27 cellular contexts compared by ENCODE assay signal in the genomic region with DNA sequence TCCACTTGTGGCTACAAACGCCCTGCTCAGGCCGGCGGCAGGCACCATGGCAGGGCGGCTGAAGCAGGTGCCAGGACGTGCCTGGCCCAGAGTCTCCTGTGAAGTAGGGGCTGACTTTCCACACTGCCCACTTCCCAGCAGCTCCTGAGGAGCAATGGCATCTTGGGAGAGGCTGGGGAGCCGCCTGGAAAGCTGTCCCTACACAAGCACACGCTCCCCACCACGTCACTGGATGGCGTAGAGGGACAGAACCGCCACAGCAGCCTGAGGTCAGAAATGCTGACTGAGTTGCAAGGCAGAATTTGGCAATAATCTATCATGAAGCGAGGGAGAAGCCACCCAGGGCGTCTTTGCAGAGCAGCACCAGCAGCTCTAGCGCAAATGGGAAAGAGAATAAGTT.
"Had no signal": no experiment of that assay in that cellular context is flagged by ENCODE, and none has a peak within 500 bp of the region (broad histone marks: within the 10 kb centered on the region; RNA-seq: fewer than 3 reads in every experiment).

No MANE protein-coding gene starts in this region.

- ATAC-seq: heart right ventricle; left lobe of liver; natural killer cell; stimulated activated naive B cell treated with anti-CD40 and anti-IgM and Interleukin-4, amounts not matched to agents 10 μg/mL and 1 μg/mL and 100 μg/mL, for 72 hours had no signal

- H3K9me3 ChIP-seq: esophagus squamous epithelium, heart right ventricle, ovary, right atrium auricular region, sigmoid colon, thoracic aorta, tibial nerve, upper lobe of left lung had no signal

- H3K27me3 Mint-ChIP-seq: central memory CD8-positive, alpha-beta T cell; memory B cell; stimulated activated naive B cell treated with anti-CD40 and anti-IgM and Interleukin-4, amounts not matched to agents 10 μg/mL and 1 μg/mL and 100 μg/mL, for 72 hours; stimulated activated naive CD8-positive, alpha-beta T cell treated with anti-CD3 and anti-CD28 coated beads, Interleukin-15, Interleukin-2, amounts not matched to agents 100 ng/mL and 50 ng/mL, for 24 hours had no signal

- H3K4me1 ChIP-seq: heart right ventricle, neural progenitor cell, right atrium auricular region, sigmoid colon, tibial nerve, upper lobe of left lung had no signal

- H3K4me3 ChIP-seq: coronary artery, esophagus squamous epithelium, heart right ventricle, lung, neural progenitor cell, ovary, right atrium auricular region, sigmoid colon, thoracic aorta, tibial nerve, upper lobe of left lung had no signal

- H3K27me3 ChIP-seq: esophagus squamous epithelium, heart right ventricle, neural progenitor cell, ovary, right atrium auricular region, sigmoid colon, tibial nerve, upper lobe of left lung had no signal

- FAIRE-seq: urothelium cell line had no signal

- H3K36me3 ChIP-seq: neural progenitor cell, ovary had no signal

- H3K4me2 ChIP-seq: neural progenitor cell had no signal

- H3K9ac ChIP-seq: neural progenitor cell had no signal

- DNase-seq: dermis blood vessel endothelial cell; effector memory CD4-positive, alpha-beta T cell; erythroblast; esophagus squamous epithelium; foreskin melanocyte; glutamatergic neuron; heart right ventricle; hippocampal formation; islet precursor cell; natural killer cell; nucleus accumbens; sigmoid colon; stimulated activated CD4-positive, alpha-beta T cell treated with anti-CD3 and anti-CD28 coated beads, Interleukin-2, amount 100 ng/mL, for 48 hours; stimulated activated naive B cell treated with anti-CD40 and anti-IgM and Interleukin-4, amounts not matched to agents 10 μg/mL and 1 μg/mL and 100 μg/mL, for 72 hours had no signal

- H3K4me3 Mint-ChIP-seq: central memory CD8-positive, alpha-beta T cell; memory B cell; natural killer cell; neural progenitor cell; stimulated activated naive B cell treated with anti-CD40 and anti-IgM and Interleukin-4, amounts not matched to agents 10 μg/mL and 1 μg/mL and 100 μg/mL, for 72 hours; stimulated activated naive CD8-positive, alpha-beta T cell treated with anti-CD3 and anti-CD28 coated beads, Interleukin-15, Interleukin-2, amounts not matched to agents 100 ng/mL and 50 ng/mL, for 24 hours had no signal

- H3K4me1 Mint-ChIP-seq: central memory CD8-positive, alpha-beta T cell; memory B cell; natural killer cell; neural progenitor cell; stimulated activated naive B cell treated with anti-CD40 and anti-IgM and Interleukin-4, amounts not matched to agents 10 μg/mL and 1 μg/mL and 100 μg/mL, for 72 hours had no signal

- H3K27ac Mint-ChIP-seq: memory B cell; natural killer cell; neural progenitor cell; stimulated activated naive B cell treated with anti-CD40 and anti-IgM and Interleukin-4, amounts not matched to agents 10 μg/mL and 1 μg/mL and 100 μg/mL, for 72 hours; stimulated activated naive CD8-positive, alpha-beta T cell treated with anti-CD3 and anti-CD28 coated beads, Interleukin-15, Interleukin-2, amounts not matched to agents 100 ng/mL and 50 ng/mL, for 24 hours had no signal

- H3K27ac ChIP-seq: coronary artery, esophagus squamous epithelium, heart right ventricle, neural progenitor cell, ovary, right atrium auricular region, sigmoid colon, thoracic aorta, tibial nerve, upper lobe of left lung had no signal

- H3K9me3 Mint-ChIP-seq: central memory CD8-positive, alpha-beta T cell; memory B cell; natural killer cell; neural progenitor cell; stimulated activated naive B cell treated with anti-CD40 and anti-IgM and Interleukin-4, amounts not matched to agents 10 μg/mL and 1 μg/mL and 100 μg/mL, for 72 hours; stimulated activated naive CD8-positive, alpha-beta T cell treated with anti-CD3 and anti-CD28 coated beads, Interleukin-15, Interleukin-2, amounts not matched to agents 100 ng/mL and 50 ng/mL, for 24 hours had no signal

- H2AFZ ChIP-seq: neural progenitor cell had no signal

- H3K36me3 Mint-ChIP-seq: memory B cell; natural killer cell; stimulated activated naive B cell treated with anti-CD40 and anti-IgM and Interleukin-4, amounts not matched to agents 10 μg/mL and 1 μg/mL and 100 μg/mL, for 72 hours had no signal
